Comparison of ENCODE assay signal across 8 cellular contexts in genomic region chr3:27312044-27312668, GRCh38. TPM values are rescaled to one million over a fixed set of nuclear protein-coding genes. Genes with fewer than 3 reads are reported as not detected.
DNase-seq lines count a peak whose midpoint lies in the region; ATAC-seq and TF ChIP-seq lines count a peak whose summit lies in the region.

No MANE protein-coding gene starts in this region.

- H4K20me1 ChIP-seq in HCT116 (ENCODE audit: insufficient read depth), result no peaks in the 10 kb centered on the region

- CTCF ChIA-PET in HCT116 (lab: Charles Lee), result interaction anchor here (1.0 to 2.0 kb wide), 5 partner anchors 46 to 410 kb away, joined by 3 to 7 read pairs (median 3); partner anchors contain the start of gene EOMES

- no peaks in the 10 kb centered on the region for H3K9me3 Mint-ChIP-seq in naive B cell

- H3K36me3 Mint-ChIP-seq in naive B cell, result no peaks in the 10 kb centered on the region

- H3K27me3 Mint-ChIP-seq in naive B cell, result no peaks in the 10 kb centered on the region

- peak overlapping the region; percentile 60; the same call in 1 of the 2 replicates for H3K27ac ChIP-seq in HCT116 (ENCODE audit: low read depth, low read length)

- H3K79me2 ChIP-seq in HCT116 (ENCODE audit: insufficient read depth, low read length), result no peaks in the 10 kb centered on the region

- H3K4me1 ChIP-seq in HCT116 (ENCODE audit: control insufficient read depth in 1 of 2, insufficient read depth in 2 of 2, low read length in 2 of 2), result peaks cover 18 to 27% of the 10 kb centered on the region in 2 experiments

- H3K4me3 ChIP-seq in AG09309 (ENCODE audit: control insufficient read depth, low read depth, low read length) (no peak overlapping the region), GM12864 (ENCODE audit: low read depth, low read length) (no peak overlapping the region), HCT116 (replicated peaks in 1 of 2; ENCODE audit: low read depth in 1 of 2, low read length in 2 of 2) (0 out of 4 replicates have a peak overlapping the region, but pooled peaks of 1 of the 2 experiments have one; percentile 1)

- no peak for TF ChIP-seq POLR2A in HCT116 (IDR thresholded peaks at IDR 0.05; ENCODE audit: borderline replicate concordance, extremely low read depth, insufficient read depth, insufficient read length)

- H3K27me3 ChIP-seq in HCT116 (ENCODE audit: insufficient read depth, low read length), result no peaks in the 10 kb centered on the region

- H3K27ac Mint-ChIP-seq in naive B cell, result no peak overlapping the region

- no peak overlapping the region for H3K9ac ChIP-seq in HCT116 (ENCODE audit: low read length)

- BruUV-seq in HCT116 (replicated peaks; lab: Mats Ljungman, UMichigan), result no TSS peak

- no peaks in the 10 kb centered on the region for H3K9me2 ChIP-seq in HCT116 (ENCODE audit: insufficient read depth)

- H3K36me3 ChIP-seq in HCT116 (ENCODE audit: control insufficient read depth in 1 of 2, insufficient read depth in 2 of 2, low read length in 2 of 2), result no peaks in the 10 kb centered on the region

- H3K9me3 ChIP-seq in HCT116 (ENCODE audit: control insufficient read depth in 1 of 2, insufficient read depth in 1 of 2, low read depth in 1 of 2, low read length in 2 of 2), result 0 out of 4 replicates have a peak, but pooled peaks cover 0 to 3% of the 10 kb centered on the region in 2 experiments

- H3K4me2 ChIP-seq in HCT116 (ENCODE audit: low read length), result peak overlapping the region; percentile 47

- H2AFZ ChIP-seq in HCT116 (ENCODE audit: low read depth, low read length, poor library complexity, severe bottlenecking), result peak overlapping the region; percentile 66

- RAD21 ChIA-PET in HCT116 (lab: Charles Lee; ENCODE audit: low non-redundant PET in 1 of 2, low total read pairs in 2 of 2, uncharacterized antibody in 2 of 2, unreplicated experiment in 2 of 2), result no interaction called here

- H3K4me3 Mint-ChIP-seq in naive B cell, result no peak overlapping the region

- ATAC-seq in HCT116 (peak; percentile 79), esophagus mucosa (peak; percentile 66), naive B cell (ENCODE audit: low read depth in 2 of 2) (peak in 1 of 2 donors; percentile 52)

- intact Hi-C loops in HCT116 (cut with micrococcal nuclease), result loop anchor here (1.0 to 10.0 kb wide), 4 partner anchors 155 to 1013 kb away; no protein-coding TSS in a partner anchor

- POLR2A ChIA-PET in HCT116 (lab: Charles Lee), result no interaction called here

- TF ChIP-seq RAD21 in HCT116 (IDR thresholded peaks at IDR 0.05; ENCODE audit: low read depth), result peak; percentile 80

- DNase-seq in AG09309 (ENCODE audit: low read depth) (peak; percentile 41), GM12864 (ENCODE audit: low read depth) (peak; percentile 15), HCT116 (ENCODE audit: low read depth, low spot score) (peak; percentile 75), LoVo (ENCODE audit: low spot score) (peak; percentile 62), SK-N-DZ (ENCODE audit: low spot score) (peak; percentile 76), naive B cell (peak; percentile 29)
- DNase-seq in stimulated activated CD4-positive, alpha-beta T cell treated with anti-CD3 and anti-CD28 coated beads, Interleukin-2, amount 100 ng/mL, for 48 hours, result no peak

- TF ChIP-seq CTCF in AG09309 (IDR thresholded peaks at IDR 0.05; ENCODE audit: control insufficient read depth, insufficient read depth, low read depth, low read length, missing control alignments) (peak; percentile 58), GM12864 (IDR thresholded peaks at IDR 0.05; ENCODE audit: low read depth, low read length, missing control alignments) (peak; percentile 73), HCT116 (IDR thresholded peaks at IDR 0.05 in 2 of 3, conservative IDR thresholded peaks at IDR 0.05 in 1 of 3; ENCODE audit: borderline replicate concordance in 1 of 3, insufficient read depth in 1 of 3, low read depth in 2 of 3, low read length in 2 of 3) (peak; percentile 69 to 73 (median 70))

- no peaks in the 10 kb centered on the region for H3K4me1 Mint-ChIP-seq in naive B cell

TF ChIP-seq in HCT116, 20 proteins besides CTCF, POLR2A, EP300 and RAD21:
- no peak for TF ChIP-seq POLR2AphosphoS5 (IDR thresholded peaks at IDR 0.05; ENCODE audit: low read depth, low read length)
- TF ChIP-seq CBX3 (IDR thresholded peaks at IDR 0.05; ENCODE audit: low read depth), result peak; percentile 29; the same call in 1 of the 2 replicates

RNA-seq across cellular contexts. Expression of gene NEK10, which starts 57.0 kb away (rescaled TPM):
- total RNA-seq in HCT116 (2021; ENCODE audit: unreplicated experiment) (1.2 TPM), esophagus mucosa (0.40 TPM)
- 0.20 and 0.42 TPM in 2 replicates for polyA plus RNA-seq in HCT116 (2012)
- 0.23 and 0.93 TPM in 2 replicates for polyA plus RNA-seq in SK-N-DZ (2014; cell fraction: cytosol; rRNA removed)
- 2.1 and 2.4 TPM in 2 replicates for polyA plus RNA-seq in SK-N-DZ (2014; cell fraction: nucleus; rRNA removed)
- polyA plus RNA-seq in naive B cell (ENCODE audit: low read depth in 6 of 6), result under 1 TPM in 1 of 6 donors, not detected in 5; 0.35 TPM

Comparison
In these comparisons a context has a peak if more than half of its experiments do, and no peak if none do; other contexts are left out.
1. DNase-seq: peak in AG09309 (single experiment), GM12864 (single experiment), HCT116 (single experiment), LoVo (single experiment), SK-N-DZ (single experiment) and naive B cell (single experiment); none in stimulated activated CD4-positive, alpha-beta T cell treated with anti-CD3 and anti-CD28 coated beads, Interleukin-2, amount 100 ng/mL, for 48 hours (0 of 2).
2. Peak in every context shown above with its lines, with median percentiles within 50 percentile points of each other: CTCF ChIP-seq.